In genomic region chr10:129872001-129872400, GRCh38 we compare ENCODE assay signal across 19 cellular contexts.
"Had no signal": no experiment of that assay in that cellular context is flagged by ENCODE, and none has a peak within 500 bp of the region (broad histone marks: within the 10 kb centered on the region; RNA-seq: fewer than 3 reads in every experiment).

No MANE protein-coding gene starts in this region.

- H3K27me3 Mint-ChIP-seq: activated CD4-positive, alpha-beta memory T cell treated with anti-CD3 and anti-CD28 coated beads, Interleukin-2, amount 10 ng/mL, durations not matched to agents 7 days and 5 days had no signal

- H3K9me3 ChIP-seq: body of pancreas, colonic mucosa, left lung, tibial nerve had no signal

- H3K27me3 ChIP-seq: body of pancreas, colonic mucosa, left lung, tibial nerve had no signal

- H3K9me3 Mint-ChIP-seq: activated CD4-positive, alpha-beta memory T cell treated with anti-CD3 and anti-CD28 coated beads, Interleukin-2, amount 10 ng/mL, durations not matched to agents 7 days and 5 days; activated naive CD4-positive, alpha-beta T cell treated with anti-CD3 and anti-CD28 coated beads for 36 hours; activated T-cell treated with anti-CD3 and anti-CD28 coated beads, Interleukin-2, amount 50 U/mL, for 24 hours; activated T-helper 2 cell treated with anti-CD3 and anti-CD28 coated beads, Interferon-gamma antibody, Interleukin-2, Interleukin-4, amounts not matched to agents 10 μg/mL and 5 μg/mL and 100 μg/mL, durations not matched to agents 14 hours and 24 hours and 36 hours; nephron progenitor cell had no signal

- H3K4me3 ChIP-seq: body of pancreas, colonic mucosa, left lung, tibial nerve had no signal

- DNase-seq: activated CD4-positive, alpha-beta memory T cell treated with anti-CD3 and anti-CD28 coated beads, Interleukin-2, amount 10 ng/mL, durations not matched to agents 7 days and 5 days; activated CD4-positive, alpha-beta T cell treated with anti-CD3 and anti-CD28 coated beads for 48 hours; activated CD4-positive, CD25-positive, alpha-beta regulatory T cell; activated naive CD4-positive, alpha-beta T cell treated with anti-CD3 and anti-CD28 coated beads for 36 hours; activated T-cell treated with anti-CD3 and anti-CD28 coated beads, Interleukin-2, amount 50 U/mL, for 24 hours; body of pancreas; central memory CD4-positive, alpha-beta T cell; colonic mucosa; erythroblast; head of caudate nucleus; left lung; nephron progenitor cell; occipital lobe; posterior cingulate gyrus; stimulated activated CD4-positive, alpha-beta T cell treated with anti-CD3 and anti-CD28 coated beads, Interleukin-2, amount 100 ng/mL, for 24 hours; stimulated activated naive CD8-positive, alpha-beta T cell treated with anti-CD3 and anti-CD28 coated beads, Interleukin-15, Interleukin-2, amounts not matched to agents 100 U/mL and 50 U/mL, for 24 hours; substantia nigra had no signal

- H3K4me1 Mint-ChIP-seq: activated CD4-positive, alpha-beta memory T cell treated with anti-CD3 and anti-CD28 coated beads, Interleukin-2, amount 10 ng/mL, durations not matched to agents 7 days and 5 days had no signal

- H3K4me1 ChIP-seq: body of pancreas, colonic mucosa, left lung, tibial nerve had no signal

- H3K27ac Mint-ChIP-seq: activated CD4-positive, alpha-beta memory T cell treated with anti-CD3 and anti-CD28 coated beads, Interleukin-2, amount 10 ng/mL, durations not matched to agents 7 days and 5 days; activated naive CD4-positive, alpha-beta T cell treated with anti-CD3 and anti-CD28 coated beads for 36 hours; activated T-cell treated with anti-CD3 and anti-CD28 coated beads, Interleukin-2, amount 50 U/mL, for 24 hours; activated T-helper 2 cell treated with anti-CD3 and anti-CD28 coated beads, Interferon-gamma antibody, Interleukin-2, Interleukin-4, amounts not matched to agents 10 μg/mL and 5 μg/mL and 100 μg/mL, durations not matched to agents 14 hours and 24 hours and 36 hours had no signal

- ATAC-seq: body of pancreas; stimulated activated naive CD8-positive, alpha-beta T cell treated with anti-CD3 and anti-CD28 coated beads, Interleukin-15, Interleukin-2, amounts not matched to agents 100 U/mL and 50 U/mL, for 24 hours had no signal

- H3K36me3 ChIP-seq: colonic mucosa, left lung had no signal

- H3K27ac ChIP-seq: body of pancreas, colonic mucosa, left lung, tibial nerve had no signal

- H3K4me3 Mint-ChIP-seq: activated CD4-positive, alpha-beta memory T cell treated with anti-CD3 and anti-CD28 coated beads, Interleukin-2, amount 10 ng/mL, durations not matched to agents 7 days and 5 days; activated naive CD4-positive, alpha-beta T cell treated with anti-CD3 and anti-CD28 coated beads for 36 hours; activated T-cell treated with anti-CD3 and anti-CD28 coated beads, Interleukin-2, amount 50 U/mL, for 24 hours had no signal
